Comparison of ENCODE assay signal across 15 cellular contexts in the genomic region with DNA sequence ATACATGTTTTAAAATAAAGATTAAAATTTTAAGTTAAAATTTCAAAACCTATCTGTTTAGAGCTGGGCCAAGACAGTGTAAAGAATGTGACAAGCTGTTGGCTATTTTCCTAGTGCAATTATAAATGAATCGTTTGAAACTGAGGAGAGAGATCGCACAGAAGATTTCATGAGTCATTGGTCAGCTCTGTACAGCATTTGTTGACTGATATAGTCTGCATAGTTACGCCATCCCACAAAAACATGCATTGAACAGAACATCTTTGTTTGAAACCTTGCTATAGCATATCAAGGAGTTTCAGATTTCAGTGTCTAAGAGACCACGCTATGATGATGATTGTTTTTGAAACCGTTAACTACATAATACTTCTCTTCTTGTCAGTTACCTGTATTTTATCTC. TPM values are rescaled to one million over a fixed set of nuclear protein-coding genes. Genes with fewer than 3 reads are reported as not detected.
A peak's percentile ranks its signal among the peaks of the same experiment; 100 is the strongest.
DNase-seq lines count a peak whose midpoint lies in the region; ATAC-seq, FAIRE-seq and TF ChIP-seq lines count a peak whose summit lies in the region.
"Had no signal": no experiment of that assay in that cellular context is flagged by ENCODE, and none has a peak within 500 bp of the region (broad histone marks: within the 10 kb centered on the region; RNA-seq: fewer than 3 reads in every experiment).

No MANE protein-coding gene starts in this region.

- H3K4me1 Mint-ChIP-seq in GM23338: peaks cover 8% of the 10 kb centered on the region; the same call in 2 of the 3 replicates

- no peak overlapping the region for H3K27ac Mint-ChIP-seq in GM23338
- H3K27ac Mint-ChIP-seq: activated CD4-positive, alpha-beta memory T cell treated with anti-CD3 and anti-CD28 coated beads for 36 hours had no signal

- FAIRE-seq in HepG2 (lab: Jason Lieb, UNC): peak; percentile 84
- FAIRE-seq: D721Med had no signal

- H3K9me3 Mint-ChIP-seq in GM23338: no peaks in the 10 kb centered on the region
- H3K9me3 Mint-ChIP-seq: activated CD4-positive, alpha-beta memory T cell treated with anti-CD3 and anti-CD28 coated beads for 36 hours had no signal

- no peaks in the 10 kb centered on the region for H3F3A ChIP-seq in GM23338 (replicated peaks; ENCODE audit: low read depth)

- intact Hi-C loops in HepG2 (cut with micrococcal nuclease; ENCODE audit: unreplicated experiment): loop anchor here (5.0 kb wide), 1 partner anchor 91 kb away; the partner anchor contains the start of gene OTUD1
- intact Hi-C loops in right lobe of liver (cut with DNase I): no loop called here

- peak; percentile 19 to 61; a peak in 2 of 4 replicates for TF ChIP-seq EP300 in HepG2 (IDR thresholded peaks at IDR 0.05; ENCODE audit: low read depth in 2 of 2, low read length in 2 of 2)
- no peak; the same call in 1 of the 2 replicates for TF ChIP-seq EP300 in HepG2 (CRISPR knock-in tag; IDR thresholded peaks at IDR 0.05; ENCODE audit: borderline replicate concordance)

- H3K79me2 ChIP-seq in HepG2 (ENCODE audit: insufficient read depth, low read length) (no peaks in the 10 kb centered on the region), GM23338 (replicated peaks; ENCODE audit: insufficient read depth) (no peaks in the 10 kb centered on the region)

- no peaks in the 10 kb centered on the region for H3K36me3 Mint-ChIP-seq in GM23338 (ENCODE audit: low read depth)
- H3K36me3 Mint-ChIP-seq: activated CD4-positive, alpha-beta memory T cell treated with anti-CD3 and anti-CD28 coated beads for 36 hours had no signal

- peaks cover 11% of the 10 kb centered on the region for H3K27me3 Mint-ChIP-seq in GM23338 (ENCODE audit: insufficient read depth, low read depth, poor library complexity)
- H3K27me3 Mint-ChIP-seq: activated CD4-positive, alpha-beta memory T cell treated with anti-CD3 and anti-CD28 coated beads for 36 hours had no signal

- CTCF ChIA-PET in HepG2 (lab: Yijun Ruan, JAX; ENCODE audit: low intra/inter-chr PET ratio, low total read pairs): no interaction called here

- no peak for TF ChIP-seq CTCF in HepG2 (CRISPR knock-in tag; IDR thresholded peaks at IDR 0.05)
- no peak for TF ChIP-seq CTCF in right lobe of liver (IDR thresholded peaks at IDR 0.05)
- TF ChIP-seq CTCF in fibroblast of villous mesenchyme (IDR thresholded peaks at IDR 0.05; ENCODE audit: insufficient read depth, low read depth, low read length): no peak
- TF ChIP-seq CTCF in GM23338 (conservative IDR thresholded peaks at IDR 0.05; ENCODE audit: low read depth in 2 of 2): no peak

- H2AFZ ChIP-seq in HepG2 (ENCODE audit: low read length) (no peak overlapping the region), GM23338 (no peak overlapping the region)

- H3K4me1 ChIP-seq in HepG2 (ENCODE audit: insufficient read depth, low read length): peaks cover 35% of the 10 kb centered on the region
- H3K4me1 ChIP-seq in right lobe of liver: peaks cover 0 to 5% (median 0%) of the 10 kb centered on the region in 4 donors
- peaks cover 14% of the 10 kb centered on the region for H3K4me1 ChIP-seq in GM23338 (ENCODE audit: insufficient read depth)
- H3K4me1 ChIP-seq: colonic mucosa had no signal

- under 1% methylated on average over 5 of the region's 5 CpGs for WGBS in HepG2 (ENCODE audit: low lambda C conversion rate)
- WGBS in right lobe of liver (ENCODE audit: insufficient coverage, low coverage, low lambda C conversion rate, missing lambda C conversion rate): 65% methylated on average over 5 of the region's 5 CpGs

- BruUV-seq in HepG2 (replicated peaks; lab: Mats Ljungman, UMichigan): no TSS peak

- ATAC-seq in HepG2 (peak; percentile 92), right lobe of liver (no peak), HG03571 (IDR thresholded peaks at IDR 0.05; ENCODE audit: unreplicated experiment) (no peak), HG03039 (IDR thresholded peaks at IDR 0.05; ENCODE audit: unreplicated experiment) (no peak), GM23338 (no peak)
- ATAC-seq: left lobe of liver had no signal

- H3K27ac ChIP-seq in HepG2 (ENCODE audit: extremely low read length, insufficient read depth, low read length) (peak overlapping the region; percentile 40), right lobe of liver (no peak overlapping the region), GM23338 (ENCODE audit: low read depth) (no peak overlapping the region)
- H3K27ac ChIP-seq: colonic mucosa had no signal

- H3K4me3 ChIP-seq in HepG2 (replicated peaks in 1 of 3; ENCODE audit: insufficient read depth in 1 of 3, low read depth in 2 of 3, low read length in 3 of 3) (peak overlapping the region in 1 of 3 experiments; percentile 9; a peak in 1 of 6 replicates), right lobe of liver (no peak overlapping the region), fibroblast of villous mesenchyme (ENCODE audit: low read depth, low read length) (no peak overlapping the region), GM23338 (no peak overlapping the region)
- H3K4me3 ChIP-seq: colonic mucosa had no signal

- H3K27me3 ChIP-seq in HepG2 (ENCODE audit: control insufficient read depth in 1 of 2, insufficient read depth in 2 of 2, low read length in 2 of 2) (peaks cover 2 to 6% of the 10 kb centered on the region in 2 experiments; a peak in 2 of 5 replicates), right lobe of liver (no peaks in the 10 kb centered on the region), GM23338 (ENCODE audit: insufficient read depth) (peaks cover 32% of the 10 kb centered on the region)
- H3K27me3 ChIP-seq: colonic mucosa had no signal

- 0 out of 2 replicates have a peak overlapping the region, but pooled peaks have one; percentile 10 for H3K9ac ChIP-seq in HepG2 (ENCODE audit: insufficient read depth, low read depth, low read length)

- no peak overlapping the region for H3K4me3 Mint-ChIP-seq in GM23338
- H3K4me3 Mint-ChIP-seq: activated CD4-positive, alpha-beta memory T cell treated with anti-CD3 and anti-CD28 coated beads for 36 hours had no signal

- TF ChIP-seq POLR2A in HepG2 (IDR thresholded peaks at IDR 0.05; ENCODE audit: insufficient read depth in 1 of 2, low read depth in 2 of 2, low read length in 2 of 2) (no peak), right lobe of liver (IDR thresholded peaks at IDR 0.05) (no peak)

- H3K9me2 ChIP-seq in GM23338 (ENCODE audit: insufficient read depth): no peaks in the 10 kb centered on the region

- H3K4me2 ChIP-seq in HepG2 (ENCODE audit: low read depth, low read length) (peak overlapping the region; percentile 3; the same call in 1 of the 2 replicates), GM23338 (no peak overlapping the region)

- H4K20me1 ChIP-seq in HepG2 (ENCODE audit: insufficient read depth, low read length): no peaks in the 10 kb centered on the region
- H4K20me1 ChIP-seq in GM23338 (replicated peaks; ENCODE audit: insufficient read depth): no peaks in the 10 kb centered on the region

- POLR2A ChIA-PET in HepG2 (lab: Yijun Ruan, JAX): no interaction called here

- peak; percentile 94 for DNase-seq in HepG2 (ENCODE audit: low spot score)
- no peak for DNase-seq in right lobe of liver
- DNase-seq in RKO (ENCODE audit: low spot score): peak; percentile 18
- DNase-seq in fibroblast of villous mesenchyme (ENCODE audit: low read depth): peak; percentile 91
- no peak for DNase-seq in dermis blood vessel endothelial cell
- no peak for DNase-seq in GM23338 (ENCODE audit: low spot score)
- DNase-seq: activated CD4-positive, alpha-beta memory T cell treated with anti-CD3 and anti-CD28 coated beads for 36 hours; colonic mucosa; NK-92 treated with Interleukin-12 subunit alpha and Interleukin-12 subunit beta, amount 100 ng/mL, for 24 hours; stimulated activated CD4-positive, alpha-beta T cell treated with anti-CD3 and anti-CD28 coated beads, Interleukin-1b, Interleukin-23, amount 100 ng/mL, for 48 hours had no signal

- in situ Hi-C loops in HepG2 (cut with HindIII; ENCODE audit: extremely low pct_ligation_motif_present, low pct_unique_long_range_greater_than_20kb): no loop called here

- H3K36me3 ChIP-seq in HepG2 (replicated peaks in 1 of 2; ENCODE audit: control insufficient read depth in 1 of 2, insufficient read depth in 2 of 2, low read length in 2 of 2) (no peaks in the 10 kb centered on the region), right lobe of liver (no peaks in the 10 kb centered on the region), GM23338 (ENCODE audit: insufficient read depth) (no peaks in the 10 kb centered on the region)
- H3K36me3 ChIP-seq: colonic mucosa had no signal

- H3K9me3 ChIP-seq in HepG2 (ENCODE audit: low read length) (no peaks in the 10 kb centered on the region), right lobe of liver (no peaks in the 10 kb centered on the region)
- H3K9me3 ChIP-seq: colonic mucosa had no signal

- TF ChIP-seq RAD21 in HepG2 (CRISPR knock-in tag; IDR thresholded peaks at IDR 0.05): no peak

TF ChIP-seq in GM23338, 12 proteins besides CTCF, POLR2A, EP300 and RAD21 (continues in another document):
- no peak for TF ChIP-seq POLR2AphosphoS5 (IDR thresholded peaks at IDR 0.05; ENCODE audit: low read depth)
- TF ChIP-seq NANOG (IDR thresholded peaks at IDR 0.05; ENCODE audit: borderline replicate concordance): no peak

RNA-seq across cellular contexts. Expression of gene C10orf67, which starts 1.3 kb away (rescaled TPM):
- total RNA-seq in HepG2 (2016; rRNA removed; fragmentation: Illumina TruSeq; extraction: Trizol) (not detected in 2 replicates), right lobe of liver (not detected), fibroblast of villous mesenchyme (under 0.01 TPM in 2 replicates), dermis blood vessel endothelial cell (not detected in 2 replicates)
- not detected in 2 replicates for total RNA-seq in HepG2 (2016; cell fraction: cytosol; rRNA removed; fragmentation: Illumina TruSeq; extraction: Trizol; ENCODE audit: low read depth)
- total RNA-seq in HepG2 (2016; cell fraction: insoluble cytoplasmic fraction; rRNA removed; fragmentation: Illumina TruSeq; extraction: Trizol): not detected in 2 replicates
- not detected in 2 replicates for total RNA-seq in HepG2 (2016; cell fraction: membrane; rRNA removed; fragmentation: Illumina TruSeq; extraction: Trizol)
- total RNA-seq in HepG2 (2016; cell fraction: nucleus; rRNA removed; fragmentation: Illumina TruSeq; extraction: Trizol): not detected in 2 replicates
- polyA plus RNA-seq in HepG2 (2011; rRNA removed) (not detected in 2 replicates), GM23338 (2016; fragmentation: Nextera tagmentation; extraction: Ambion mirVana) (0.16 TPM in 2 replicates)
- not detected in 2 replicates for polyA plus RNA-seq in HepG2 (2011; cell fraction: cytosol; rRNA removed)
- not detected in 2 replicates for polyA plus RNA-seq in HepG2 (2011; cell fraction: nucleus; rRNA removed)
- polyA plus RNA-seq in HepG2 (2012): not detected in 2 replicates
- polyA plus RNA-seq in HepG2 (2016; cell fraction: cytosol; fragmentation: Illumina TruSeq; extraction: Trizol; ENCODE audit: low read depth): not detected in 2 replicates
- not detected in 2 replicates for polyA plus RNA-seq in HepG2 (2016; cell fraction: insoluble cytoplasmic fraction; fragmentation: Illumina TruSeq; extraction: Trizol; ENCODE audit: low read depth)
- polyA plus RNA-seq in HepG2 (2016; cell fraction: membrane; fragmentation: Illumina TruSeq; extraction: Trizol; ENCODE audit: low read depth): not detected in 2 replicates
- not detected in 2 replicates for polyA plus RNA-seq in HepG2 (2016; cell fraction: nucleus; fragmentation: Illumina TruSeq; extraction: Trizol; ENCODE audit: insufficient read depth, low read depth)
- polyA minus RNA-seq in HepG2 (2011; rRNA and poly(A)+ RNA removed; ENCODE audit: low replicate concordance): 0.23 TPM in 1 of 2 replicates, not detected in the other
- not detected in 2 replicates for polyA minus RNA-seq in HepG2 (2011; cell fraction: cytosol; rRNA and poly(A)+ RNA removed)
- polyA minus RNA-seq in HepG2 (2011; cell fraction: nucleus; rRNA and poly(A)+ RNA removed): not detected in 2 replicates
- total RNA-seq in GM23338 (2014; rRNA removed; shearing (Covaris generic)): not detected in 2 replicates
- total RNA-seq: colonic mucosa, left lobe of liver, urinary bladder had no signal
- polyA plus RNA-seq: urinary bladder had no signal

Comparison
In these comparisons a context has a peak if more than half of its experiments do, and no peak if none do; other contexts are left out.
1. DNase-seq: peak in HepG2 (single experiment), RKO (single experiment) and fibroblast of villous mesenchyme (single experiment); none in right lobe of liver (0 of 3), dermis blood vessel endothelial cell (single experiment) and GM23338 (single experiment).